ENCODE assay signal across 1 cellular context in genomic region chr2:208175069-208175842, GRCh38.
TF ChIP-seq lines count a peak whose summit lies in the region.

No MANE protein-coding gene starts in this region.

TF ChIP-seq in HEK293, 187 proteins besides CTCF, POLR2A, EP300 and RAD21 (continued from another document):
- TF ChIP-seq ZNF280D (tag by site-specific recombination; IDR thresholded peaks at IDR 0.05) (no peak), ZNF112 (tag by site-specific recombination; IDR thresholded peaks at IDR 0.05) (no peak), ZNF239 (tag by site-specific recombination; IDR thresholded peaks at IDR 0.05) (no peak), WT1 (tag by site-specific recombination; IDR thresholded peaks at IDR 0.05) (no peak), ZNF18 (tag by site-specific recombination; IDR thresholded peaks at IDR 0.05) (no peak), ZNF596 (tag by site-specific recombination; IDR thresholded peaks at IDR 0.05) (no peak), ZEB2 (tag by site-specific recombination; IDR thresholded peaks at IDR 0.05) (no peak), ZNF747 (tag by site-specific recombination; IDR thresholded peaks at IDR 0.05) (no peak), IKZF3 (tag by site-specific recombination; IDR thresholded peaks at IDR 0.05) (no peak), OSR2 (tag by site-specific recombination; IDR thresholded peaks at IDR 0.05) (no peak), ZNF148 (tag by site-specific recombination; IDR thresholded peaks at IDR 0.05; ENCODE audit: borderline replicate concordance) (no peak), SP7 (tag by site-specific recombination; IDR thresholded peaks at IDR 0.05) (no peak), GLI2 (tag by site-specific recombination; IDR thresholded peaks at IDR 0.05; ENCODE audit: borderline replicate concordance, low read depth) (no peak)
- TF ChIP-seq, protein P1, sequence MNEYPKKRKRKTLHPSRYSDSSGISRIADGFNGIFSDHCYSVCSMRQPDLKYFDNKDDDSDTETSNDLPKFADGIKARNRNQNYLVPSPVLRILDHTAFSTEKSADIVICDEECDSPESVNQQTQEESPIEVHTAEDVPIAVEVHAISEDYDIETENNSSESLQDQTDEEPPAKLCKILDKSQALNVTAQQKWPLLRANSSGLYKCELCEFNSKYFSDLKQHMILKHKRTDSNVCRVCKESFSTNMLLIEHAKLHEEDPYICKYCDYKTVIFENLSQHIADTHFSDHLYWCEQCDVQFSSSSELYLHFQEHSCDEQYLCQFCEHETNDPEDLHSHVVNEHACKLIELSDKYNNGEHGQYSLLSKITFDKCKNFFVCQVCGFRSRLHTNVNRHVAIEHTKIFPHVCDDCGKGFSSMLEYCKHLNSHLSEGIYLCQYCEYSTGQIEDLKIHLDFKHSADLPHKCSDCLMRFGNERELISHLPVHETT (tag by site-specific recombination; IDR thresholded peaks at IDR 0.05): no peak
- TF ChIP-seq, protein P2, sequence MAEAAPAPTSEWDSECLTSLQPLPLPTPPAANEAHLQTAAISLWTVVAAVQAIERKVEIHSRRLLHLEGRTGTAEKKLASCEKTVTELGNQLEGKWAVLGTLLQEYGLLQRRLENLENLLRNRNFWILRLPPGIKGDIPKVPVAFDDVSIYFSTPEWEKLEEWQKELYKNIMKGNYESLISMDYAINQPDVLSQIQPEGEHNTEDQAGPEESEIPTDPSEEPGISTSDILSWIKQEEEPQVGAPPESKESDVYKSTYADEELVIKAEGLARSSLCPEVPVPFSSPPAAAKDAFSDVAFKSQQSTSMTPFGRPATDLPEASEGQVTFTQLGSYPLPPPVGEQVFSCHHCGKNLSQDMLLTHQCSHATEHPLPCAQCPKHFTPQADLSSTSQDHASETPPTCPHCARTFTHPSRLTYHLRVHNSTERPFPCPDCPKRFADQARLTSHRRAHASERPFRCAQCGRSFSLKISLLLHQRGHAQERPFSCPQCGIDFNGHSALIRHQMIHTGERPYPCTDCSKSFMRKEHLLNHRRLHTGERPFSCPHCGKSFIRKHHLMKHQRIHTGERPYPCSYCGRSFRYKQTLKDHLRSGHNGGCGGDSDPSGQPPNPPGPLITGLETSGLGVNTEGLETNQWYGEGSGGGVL (tag by site-specific recombination; IDR thresholded peaks at IDR 0.05): no peak
- TF ChIP-seq, protein P3, sequence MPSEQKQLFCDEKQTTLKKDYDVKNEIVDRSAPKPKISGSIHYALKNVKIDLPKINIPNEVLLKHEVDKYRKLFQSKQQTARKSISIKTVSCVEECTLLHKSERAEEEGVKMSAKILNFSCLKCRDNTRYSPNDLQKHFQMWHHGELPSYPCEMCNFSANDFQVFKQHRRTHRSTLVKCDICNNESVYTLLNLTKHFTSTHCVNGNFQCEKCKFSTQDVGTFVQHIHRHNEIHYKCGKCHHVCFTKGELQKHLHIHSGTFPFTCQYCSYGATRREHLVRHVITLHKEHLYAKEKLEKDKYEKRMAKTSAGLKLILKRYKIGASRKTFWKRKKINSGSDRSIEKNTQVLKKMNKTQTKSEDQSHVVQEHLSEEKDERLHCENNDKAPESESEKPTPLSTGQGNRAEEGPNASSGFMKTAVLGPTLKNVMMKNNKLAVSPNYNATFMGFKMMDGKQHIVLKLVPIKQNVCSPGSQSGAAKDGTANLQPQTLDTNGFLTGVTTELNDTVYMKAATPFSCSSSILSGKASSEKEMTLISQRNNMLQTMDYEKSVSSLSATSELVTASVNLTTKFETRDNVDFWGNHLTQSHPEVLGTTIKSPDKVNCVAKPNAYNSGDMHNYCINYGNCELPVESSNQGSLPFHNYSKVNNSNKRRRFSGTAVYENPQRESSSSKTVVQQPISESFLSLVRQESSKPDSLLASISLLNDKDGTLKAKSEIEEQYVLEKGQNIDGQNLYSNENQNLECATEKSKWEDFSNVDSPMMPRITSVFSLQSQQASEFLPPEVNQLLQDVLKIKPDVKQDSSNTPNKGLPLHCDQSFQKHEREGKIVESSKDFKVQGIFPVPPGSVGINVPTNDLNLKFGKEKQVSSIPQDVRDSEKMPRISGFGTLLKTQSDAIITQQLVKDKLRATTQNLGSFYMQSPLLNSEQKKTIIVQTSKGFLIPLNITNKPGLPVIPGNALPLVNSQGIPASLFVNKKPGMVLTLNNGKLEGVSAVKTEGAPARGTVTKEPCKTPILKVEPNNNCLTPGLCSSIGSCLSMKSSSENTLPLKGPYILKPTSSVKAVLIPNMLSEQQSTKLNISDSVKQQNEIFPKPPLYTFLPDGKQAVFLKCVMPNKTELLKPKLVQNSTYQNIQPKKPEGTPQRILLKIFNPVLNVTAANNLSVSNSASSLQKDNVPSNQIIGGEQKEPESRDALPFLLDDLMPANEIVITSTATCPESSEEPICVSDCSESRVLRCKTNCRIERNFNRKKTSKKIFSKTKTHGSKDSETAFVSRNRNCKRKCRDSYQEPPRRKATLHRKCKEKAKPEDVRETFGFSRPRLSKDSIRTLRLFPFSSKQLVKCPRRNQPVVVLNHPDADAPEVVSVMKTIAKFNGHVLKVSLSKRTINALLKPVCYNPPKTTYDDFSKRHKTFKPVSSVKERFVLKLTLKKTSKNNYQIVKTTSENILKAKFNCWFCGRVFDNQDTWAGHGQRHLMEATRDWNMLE (tag by site-specific recombination; conservative IDR thresholded peaks at IDR 0.05; ENCODE audit: low read depth): no peak
- TF ChIP-seq, protein P4, sequence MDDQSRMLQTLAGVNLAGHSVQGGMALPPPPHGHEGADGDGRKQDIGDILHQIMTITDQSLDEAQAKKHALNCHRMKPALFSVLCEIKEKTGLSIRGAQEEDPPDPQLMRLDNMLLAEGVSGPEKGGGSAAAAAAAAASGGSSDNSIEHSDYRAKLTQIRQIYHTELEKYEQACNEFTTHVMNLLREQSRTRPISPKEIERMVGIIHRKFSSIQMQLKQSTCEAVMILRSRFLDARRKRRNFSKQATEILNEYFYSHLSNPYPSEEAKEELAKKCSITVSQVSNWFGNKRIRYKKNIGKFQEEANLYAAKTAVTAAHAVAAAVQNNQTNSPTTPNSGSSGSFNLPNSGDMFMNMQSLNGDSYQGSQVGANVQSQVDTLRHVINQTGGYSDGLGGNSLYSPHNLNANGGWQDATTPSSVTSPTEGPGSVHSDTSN (CRISPR knock-in tag; IDR thresholded peaks at IDR 0.05): no peak
TF ChIP-seq in HEK293: peak in this region for 5.
